In genomic region chr15:90585863-90586262, GRCh38 we compare ENCODE assay signal across 22 cellular contexts. TPM values are rescaled to one million over a fixed set of nuclear protein-coding genes. Genes with fewer than 3 reads are reported as not detected.
DNase-seq lines count a peak whose midpoint lies in the region; ATAC-seq and TF ChIP-seq lines count a peak whose summit lies in the region.
"Had no signal": no experiment of that assay in that cellular context is flagged by ENCODE, and none has a peak within 500 bp of the region (broad histone marks: within the 10 kb centered on the region; RNA-seq: fewer than 3 reads in every experiment).

No MANE protein-coding gene starts in this region.

- TF ChIP-seq CTCF in dorsolateral prefrontal cortex (IDR thresholded peaks at IDR 0.05 in 54 of 56, conservative IDR thresholded peaks at IDR 0.05 in 2 of 56; ENCODE audit: low read depth in 1 of 56, partially characterized antibody in 56 of 56) (no peak), omental fat pad (IDR thresholded peaks at IDR 0.05) (no peak), type B pancreatic cell (conservative IDR thresholded peaks at IDR 0.05) (no peak), RWPE1 (conservative IDR thresholded peaks at IDR 0.05; ENCODE audit: low read depth) (no peak)

- H3K36me3 Mint-ChIP-seq in type B pancreatic cell = no peaks in the 10 kb centered on the region
- peaks cover 41% of the 10 kb centered on the region for H3K36me3 Mint-ChIP-seq in activated T-cell treated with anti-CD3 and anti-CD28 coated beads, Interleukin-2, amount 50 U/mL, for 24 hours (ENCODE audit: low read depth)

- peak; percentile 36 for ATAC-seq in omental fat pad (ENCODE audit: low FRiP score)
- ATAC-seq: heart left ventricle had no signal

- H3K27me3 ChIP-seq in dorsolateral prefrontal cortex = no peaks in the 10 kb centered on the region
- H3K27me3 ChIP-seq: heart left ventricle, thyroid gland had no signal

- no peak overlapping the region for H3K4me3 ChIP-seq in dorsolateral prefrontal cortex
- H3K4me3 ChIP-seq: heart left ventricle, thyroid gland had no signal

- intact Hi-C loops in dorsolateral prefrontal cortex (cut with DNase I) = no loop called here

- POLR2A ChIA-PET in RWPE1 (lab: Yijun Ruan, JAX; ENCODE audit: low non-redundant PET) = no interaction called here

- no peak overlapping the region for H3K4me3 Mint-ChIP-seq in type B pancreatic cell
- no peak overlapping the region for H3K4me3 Mint-ChIP-seq in activated T-cell treated with anti-CD3 and anti-CD28 coated beads, Interleukin-2, amount 50 U/mL, for 24 hours
- H3K4me3 Mint-ChIP-seq: CD4-positive, alpha-beta memory T cell; immature natural killer cell had no signal

- no peaks in the 10 kb centered on the region for H3K9me3 Mint-ChIP-seq in type B pancreatic cell
- no peaks in the 10 kb centered on the region for H3K9me3 Mint-ChIP-seq in activated T-cell treated with anti-CD3 and anti-CD28 coated beads, Interleukin-2, amount 50 U/mL, for 24 hours
- H3K9me3 Mint-ChIP-seq: CD4-positive, alpha-beta memory T cell; immature natural killer cell; naive B cell had no signal

- H3K27ac Mint-ChIP-seq in type B pancreatic cell = no peak overlapping the region
- no peak overlapping the region for H3K27ac Mint-ChIP-seq in activated T-cell treated with anti-CD3 and anti-CD28 coated beads, Interleukin-2, amount 50 U/mL, for 24 hours
- H3K27ac Mint-ChIP-seq: naive B cell had no signal

- DNase-seq in AG08395 (ENCODE audit: low spot score) (peak; percentile 46), M059J (ENCODE audit: low read depth) (peak; percentile 12), dorsolateral prefrontal cortex (no peak), omental fat pad (ENCODE audit: low spot score) (no peak), HK-2 (ENCODE audit: unreplicated experiment) (no peak), type B pancreatic cell (ENCODE audit: extremely low spot score, unreplicated experiment) (no peak), RWPE1 (ENCODE audit: low spot score) (no peak)
- no peak for DNase-seq in activated T-cell treated with anti-CD3 and anti-CD28 coated beads, Interleukin-2, amount 50 U/mL, for 24 hours
- DNase-seq: activated CD4-positive, alpha-beta T cell treated with anti-CD3 and anti-CD28 coated beads for 48 hours; activated naive CD4-positive, alpha-beta T cell treated with Interleukin-2 at 50 U/mL for 16 hours; CD4-positive, alpha-beta memory T cell; DMS79; GOT3; heart left ventricle; immature natural killer cell; mammary epithelial cell; naive B cell; NCI-H187; NCI-H446 treated with DMSO at 0.1 percent for 48 hours; RPMI8226; SW 1271; thyroid gland had no signal

- CTCF ChIA-PET in RWPE1 (lab: Yijun Ruan, JAX) = interaction anchor here (0.6 kb wide), 1 partner anchor 8 kb away, joined by 3 read pairs; no protein-coding TSS in a partner anchor

- no peaks in the 10 kb centered on the region for H3K27me3 Mint-ChIP-seq in type B pancreatic cell
- H3K27me3 Mint-ChIP-seq in activated T-cell treated with anti-CD3 and anti-CD28 coated beads, Interleukin-2, amount 50 U/mL, for 24 hours = no peaks in the 10 kb centered on the region
- H3K27me3 Mint-ChIP-seq: CD4-positive, alpha-beta memory T cell; naive B cell had no signal

- H3K27ac ChIP-seq in dorsolateral prefrontal cortex (peak overlapping the region in 58 of 59 donors; percentile 4 to 99 (median 92)), RWPE1 (no peak overlapping the region)
- H3K27ac ChIP-seq: thyroid gland had no signal

- H3K4me1 Mint-ChIP-seq in type B pancreatic cell (ENCODE audit: unreplicated experiment) = peaks cover 18% of the 10 kb centered on the region
- peaks cover 62% of the 10 kb centered on the region for H3K4me1 Mint-ChIP-seq in activated T-cell treated with anti-CD3 and anti-CD28 coated beads, Interleukin-2, amount 50 U/mL, for 24 hours (ENCODE audit: low read depth)

RNA-seq across cellular contexts. Expression of gene CRTC3, which starts 56.1 kb away (rescaled TPM):
- 8.0 and 12.0 TPM in 2 replicates for total RNA-seq in M059J (2014; rRNA removed; shearing (Covaris generic))
- total RNA-seq in dorsolateral prefrontal cortex (100 to 1,000 TPM in 1 of 120 experiments, 10 to 100 TPM in 119; 33.6 to 101 (median 56.1) TPM), omental fat pad (10 to 100 TPM; 31.5 to 52.8 (median 44.3) TPM), type B pancreatic cell (ENCODE audit: low replicate concordance) (26.2 and 31.4 TPM in 2 replicates)

Comparison
In these comparisons a context has a peak if more than half of its experiments do, and no peak if none do; other contexts are left out.
1. DNase-seq: peak in AG08395 (single experiment) and M059J (single experiment); none in dorsolateral prefrontal cortex (0 of 10), omental fat pad (single experiment), HK-2 (single experiment), type B pancreatic cell (single experiment), activated T-cell treated with anti-CD3 and anti-CD28 coated beads, Interleukin-2, amount 50 U/mL, for 24 hours (single experiment) and RWPE1 (single experiment).